Comparison of ENCODE assay signal across 1 cellular context in the genomic region with DNA sequence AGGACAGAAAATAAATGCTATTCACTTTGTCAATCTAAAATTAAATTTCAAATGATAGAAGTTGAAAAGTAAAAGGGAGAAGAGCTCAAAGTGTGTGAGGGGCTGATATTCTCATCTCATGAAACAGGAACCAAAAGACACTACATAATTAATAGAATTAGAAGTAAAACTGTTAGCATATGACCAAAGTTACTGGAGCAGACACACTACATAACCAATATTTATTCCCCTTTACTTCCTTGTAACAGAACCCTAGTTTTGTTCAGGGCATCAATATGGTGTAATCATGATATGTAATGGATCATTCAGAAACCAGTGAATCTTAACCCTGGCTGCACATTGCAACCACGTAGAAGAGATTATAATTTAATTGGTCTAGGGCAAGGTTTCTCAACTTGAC.
TF ChIP-seq lines count a peak whose summit lies in the region.

No MANE protein-coding gene starts in this region.

TF ChIP-seq in GM12878, 131 proteins besides CTCF, POLR2A, EP300 and RAD21 (continued from another document):
- TF ChIP-seq, protein P1, sequence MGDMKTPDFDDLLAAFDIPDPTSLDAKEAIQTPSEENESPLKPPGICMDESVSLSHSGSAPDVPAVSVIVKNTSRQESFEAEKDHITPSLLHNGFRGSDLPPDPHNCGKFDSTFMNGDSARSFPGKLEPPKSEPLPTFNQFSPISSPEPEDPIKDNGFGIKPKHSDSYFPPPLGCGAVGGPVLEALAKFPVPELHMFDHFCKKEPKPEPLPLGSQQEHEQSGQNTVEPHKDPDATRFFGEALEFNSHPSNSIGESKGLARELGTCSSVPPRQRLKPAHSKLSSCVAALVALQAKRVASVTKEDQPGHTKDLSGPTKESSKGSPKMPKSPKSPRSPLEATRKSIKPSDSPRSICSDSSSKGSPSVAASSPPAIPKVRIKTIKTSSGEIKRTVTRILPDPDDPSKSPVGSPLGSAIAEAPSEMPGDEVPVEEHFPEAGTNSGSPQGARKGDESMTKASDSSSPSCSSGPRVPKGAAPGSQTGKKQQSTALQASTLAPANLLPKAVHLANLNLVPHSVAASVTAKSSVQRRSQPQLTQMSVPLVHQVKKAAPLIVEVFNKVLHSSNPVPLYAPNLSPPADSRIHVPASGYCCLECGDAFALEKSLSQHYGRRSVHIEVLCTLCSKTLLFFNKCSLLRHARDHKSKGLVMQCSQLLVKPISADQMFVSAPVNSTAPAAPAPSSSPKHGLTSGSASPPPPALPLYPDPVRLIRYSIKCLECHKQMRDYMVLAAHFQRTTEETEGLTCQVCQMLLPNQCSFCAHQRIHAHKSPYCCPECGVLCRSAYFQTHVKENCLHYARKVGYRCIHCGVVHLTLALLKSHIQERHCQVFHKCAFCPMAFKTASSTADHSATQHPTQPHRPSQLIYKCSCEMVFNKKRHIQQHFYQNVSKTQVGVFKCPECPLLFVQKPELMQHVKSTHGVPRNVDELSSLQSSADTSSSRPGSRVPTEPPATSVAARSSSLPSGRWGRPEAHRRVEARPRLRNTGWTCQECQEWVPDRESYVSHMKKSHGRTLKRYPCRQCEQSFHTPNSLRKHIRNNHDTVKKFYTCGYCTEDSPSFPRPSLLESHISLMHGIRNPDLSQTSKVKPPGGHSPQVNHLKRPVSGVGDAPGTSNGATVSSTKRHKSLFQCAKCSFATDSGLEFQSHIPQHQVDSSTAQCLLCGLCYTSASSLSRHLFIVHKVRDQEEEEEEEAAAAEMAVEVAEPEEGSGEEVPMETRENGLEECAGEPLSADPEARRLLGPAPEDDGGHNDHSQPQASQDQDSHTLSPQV (IDR thresholded peaks at IDR 0.05) = 0 out of 2 replicates have a peak, but pooled peaks have one; percentile 48
